Comparison of ENCODE assay signal across 14 cellular contexts in the genomic region with DNA sequence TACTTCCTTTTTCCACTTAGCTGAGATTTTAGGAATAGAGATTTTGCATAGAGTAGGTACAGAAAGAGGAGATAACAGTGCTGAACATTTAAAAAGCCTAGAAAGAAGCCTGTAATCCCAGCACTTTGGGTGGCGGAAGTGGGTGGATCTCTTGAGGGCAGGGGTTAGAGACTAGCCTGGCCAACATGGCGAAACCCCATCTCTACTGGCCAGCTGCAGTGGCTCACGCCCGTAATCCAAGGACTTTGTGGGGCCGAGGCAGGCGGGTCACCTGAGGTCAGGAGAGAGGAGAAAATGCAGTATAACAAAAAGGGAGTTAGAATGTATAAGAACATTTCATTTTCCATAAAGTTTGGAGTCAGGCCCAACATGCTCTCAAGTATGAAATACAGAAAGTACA.
"Had no signal": no experiment of that assay in that cellular context is flagged by ENCODE, and none has a peak within 500 bp of the region (broad histone marks: within the 10 kb centered on the region; RNA-seq: fewer than 3 reads in every experiment).

No MANE protein-coding gene starts in this region.

- H3K9me3 Mint-ChIP-seq: activated CD4-positive, alpha-beta memory T cell treated with anti-CD3 and anti-CD28 coated beads for 36 hours; activated T-cell treated with anti-CD3 and anti-CD28 coated beads, Interleukin-2, amount 50 U/mL, for 4 hours; type B pancreatic cell had no signal

- H3K27me3 ChIP-seq: brain microvascular endothelial cell had no signal

- ATAC-seq: activated CD4-positive, CD25-positive, alpha-beta regulatory T cell treated with anti-CD3 and anti-CD28 coated beads, Interleukin-2, amount 50 U/mL, for 24 hours; activated T-cell treated with anti-CD3 and anti-CD28 coated beads, Interleukin-2, amount 50 U/mL, for 4 hours; left colon; SK-N-SH treated with all-trans-retinoic acid at 6 μM for 48 hours had no signal

- H3K36me3 Mint-ChIP-seq: activated CD4-positive, alpha-beta memory T cell treated with anti-CD3 and anti-CD28 coated beads for 36 hours; type B pancreatic cell had no signal

- H3K36me3 ChIP-seq: brain microvascular endothelial cell had no signal

- H3K27ac Mint-ChIP-seq: activated CD4-positive, alpha-beta memory T cell treated with anti-CD3 and anti-CD28 coated beads for 36 hours; activated naive CD8-positive, alpha-beta T cell; type B pancreatic cell had no signal

- H3K4me3 Mint-ChIP-seq: activated CD4-positive, alpha-beta memory T cell treated with anti-CD3 and anti-CD28 coated beads for 36 hours; activated naive CD8-positive, alpha-beta T cell; activated T-cell treated with anti-CD3 and anti-CD28 coated beads, Interleukin-2, amount 50 U/mL, for 4 hours; type B pancreatic cell had no signal

- H3K27me3 Mint-ChIP-seq: activated CD4-positive, alpha-beta memory T cell treated with anti-CD3 and anti-CD28 coated beads for 36 hours; activated naive CD8-positive, alpha-beta T cell; type B pancreatic cell had no signal

- H3K27ac ChIP-seq: brain microvascular endothelial cell had no signal

- DNase-seq: activated CD4-positive, alpha-beta memory T cell treated with anti-CD3 and anti-CD28 coated beads for 36 hours; activated effector memory CD4-positive, alpha-beta T cell treated with anti-CD3 and anti-CD28 coated beads, Interleukin-2, amount 50 U/mL, for 16 hours; activated T-cell treated with anti-CD3 and anti-CD28 coated beads, Interleukin-2, amount 50 U/mL, for 4 hours; brain microvascular endothelial cell; cerebellar nuclear complex; dermis blood vessel endothelial cell; hippocampal formation; left colon; stimulated activated CD4-positive, alpha-beta T cell treated with anti-CD3 and anti-CD28 coated beads, Interleukin-12 subunit alpha, Interleukin-12 subunit beta, amount 100 ng/mL, for 4 hours; stimulated activated naive CD4-positive, alpha-beta T cell treated with Interleukin-2 at 50 U/mL for 16 hours had no signal
